In the genomic region with DNA sequence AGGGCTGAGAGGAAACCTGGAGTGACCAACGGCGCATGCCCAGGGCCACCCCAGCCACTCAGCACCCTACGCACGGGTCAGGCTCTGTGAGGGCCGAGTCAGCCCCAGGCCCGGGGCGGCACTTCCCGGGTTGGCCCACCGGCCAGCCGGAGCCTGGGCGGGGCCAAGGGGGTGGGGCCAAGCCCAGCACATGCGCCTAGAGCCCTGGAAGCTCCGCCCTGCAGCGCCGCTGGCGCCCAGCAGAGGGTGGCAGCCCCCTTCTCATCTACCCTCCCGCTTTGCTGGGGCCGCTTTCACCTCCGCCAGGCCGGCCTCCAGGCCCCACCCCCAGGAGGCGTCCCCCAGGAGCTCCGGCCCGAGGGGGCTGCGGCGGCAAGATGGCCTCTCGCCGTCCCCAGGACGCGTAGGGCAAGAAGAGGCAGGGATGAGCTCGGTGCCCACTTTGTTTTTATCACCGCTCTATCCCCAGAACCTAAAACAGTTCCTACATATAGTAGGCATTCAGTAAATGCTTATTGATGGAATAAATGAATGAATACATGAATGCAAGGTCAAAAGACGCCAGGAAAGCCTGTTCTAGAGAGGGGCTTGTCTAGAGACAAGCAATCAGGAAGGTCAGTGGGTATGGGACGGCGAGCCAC, we compare ENCODE assay signal across 8 cellular contexts. TPM values are rescaled to one million over a fixed set of nuclear protein-coding genes. Genes with fewer than 3 reads are reported as not detected.
DNase-seq lines count a peak whose midpoint lies in the region; ATAC-seq and TF ChIP-seq lines count a peak whose summit lies in the region.

No MANE protein-coding gene starts in this region.

- H3K9me3 ChIP-seq in ES-I3 (ENCODE audit: control insufficient read depth, insufficient read depth, low read length) (no peaks in the 10 kb centered on the region), neuron (ENCODE audit: low read length) (no peaks in the 10 kb centered on the region)

- peak; percentile 80 for ATAC-seq in foreskin keratinocyte

- H3K4me1 ChIP-seq in ES-I3 (ENCODE audit: insufficient read depth, low read length), result peaks cover 34% of the 10 kb centered on the region
- H3K4me1 ChIP-seq in foreskin keratinocyte, result peaks cover 26% of the 10 kb centered on the region
- H3K4me1 ChIP-seq in neuron (ENCODE audit: insufficient read depth, low read length), result peaks cover 13% of the 10 kb centered on the region

- H3K27ac ChIP-seq in foreskin keratinocyte, result peak overlapping the region; percentile 54

- H2AFZ ChIP-seq in neuron (ENCODE audit: low read depth, low read length), result peak overlapping the region; percentile 21

- H3K36me3 ChIP-seq in ES-I3 (ENCODE audit: insufficient read depth, low read length) (no peaks in the 10 kb centered on the region), neuron (ENCODE audit: insufficient read depth, low read length) (no peaks in the 10 kb centered on the region)

- peak; percentile 99 for TF ChIP-seq CTCF in foreskin keratinocyte (conservative IDR thresholded peaks at IDR 0.05)

- DNase-seq in H4 (ENCODE audit: low spot score), result peak; percentile 79
- DNase-seq in LoVo (ENCODE audit: low spot score), result peak; percentile 90
- DNase-seq in SHP77 treated with DMSO at 0.1 percent for 48 hours (lab: John Stamatoyannopoulos, UW), result peak; percentile 70
- peak; percentile 91 for DNase-seq in activated gamma-delta T cell treated with Interleukin-2 at 50 U/mL for 16 hours
- DNase-seq in foreskin keratinocyte, result peak; percentile 57 to 85
- peak; percentile 82 for DNase-seq in stromal cell of bone marrow (ENCODE audit: low read depth)

- H3K9ac ChIP-seq in ES-I3 (ENCODE audit: low read depth, low read length), result peak overlapping the region; percentile 46

- no peaks in the 10 kb centered on the region for H3K27me3 ChIP-seq in foreskin keratinocyte
- no peaks in the 10 kb centered on the region for H3K27me3 ChIP-seq in neuron (ENCODE audit: insufficient read depth, low read length)

- H3K4me3 ChIP-seq in neuron (ENCODE audit: low read length), result peak overlapping the region; percentile 32

RNA-seq across cellular contexts. Expression of a gene that starts 31.3 kb away (rescaled TPM):
- total RNA-seq in H4 (2014; rRNA removed; shearing (Covaris generic)), result 8.4 and 10.1 TPM in 2 replicates
- 56.2 and 67.4 TPM in 2 replicates for total RNA-seq in foreskin keratinocyte
- polyA plus RNA-seq in foreskin keratinocyte, result 43.6 and 47.5 TPM in 2 replicates

Comparison
In these comparisons a context has a peak if more than half of its experiments do, and no peak if none do; other contexts are left out.
1. Peak in every context shown above with its lines: DNase-seq, ATAC-seq, H3K4me3 ChIP-seq and H3K27ac ChIP-seq.